Comparison of ENCODE assay signal across 24 cellular contexts in the genomic region with DNA sequence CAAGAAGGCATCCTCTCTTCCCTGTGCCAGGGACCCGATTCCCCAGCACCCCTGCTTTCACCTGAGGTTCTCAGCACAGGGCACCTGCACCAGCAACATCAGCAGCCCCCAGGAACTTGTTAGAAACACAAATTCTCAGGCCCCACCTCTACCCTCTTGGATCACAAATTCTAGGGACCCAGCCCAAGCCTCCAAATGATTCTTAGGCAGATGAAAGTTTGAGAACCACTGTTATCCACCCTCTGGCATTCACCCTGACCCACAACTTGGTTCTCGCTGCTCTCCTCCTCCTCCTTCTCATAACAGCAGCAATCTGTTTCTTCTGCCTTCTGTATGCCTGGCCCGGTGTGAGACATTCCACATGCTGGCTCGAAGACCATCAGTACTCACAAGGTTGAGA.
"Had no signal": no experiment of that assay in that cellular context is flagged by ENCODE, and none has a peak within 500 bp of the region (broad histone marks: within the 10 kb centered on the region; RNA-seq: fewer than 3 reads in every experiment).

No MANE protein-coding gene starts in this region.

- H3K4me1 ChIP-seq: right atrium auricular region, right lobe of liver, tibial nerve, upper lobe of left lung had no signal

- H3K36me3 ChIP-seq: heart right ventricle, left ventricle myocardium inferior, ovary, right atrium auricular region, right lobe of liver, spleen, upper lobe of left lung had no signal

- H3K9me3 ChIP-seq: heart right ventricle, left ventricle myocardium inferior, mucosa of descending colon, ovary, right atrium auricular region, right lobe of liver, spleen, tibial nerve, upper lobe of left lung had no signal

- H3K27ac Mint-ChIP-seq: memory B cell; progenitor cell of endocrine pancreas; stimulated activated memory B cell treated with anti-CD40 and anti-IgM and Interleukin-4, amounts not matched to agents 10 μg/mL and 1 μg/mL and 100 μg/mL, for 72 hours; stimulated activated naive CD8-positive, alpha-beta T cell treated with anti-CD3 and anti-CD28 coated beads, Interleukin-15, amount 100 ng/mL, for 72 hours had no signal

- H3K4me3 Mint-ChIP-seq: memory B cell; naive thymus-derived CD4-positive, alpha-beta T cell; natural killer cell treated with Interleukin-12 subunit alpha and Interleukin-12 subunit beta and Interleukin-15 and Interleukin-18, amount 100 ng/mL, for 72 hours; neural crest cell; stimulated activated memory B cell treated with anti-CD40 and anti-IgM and Interleukin-4, amounts not matched to agents 10 μg/mL and 1 μg/mL and 100 μg/mL, for 72 hours; stimulated activated naive CD8-positive, alpha-beta T cell treated with anti-CD3 and anti-CD28 coated beads, Interleukin-15, amount 100 ng/mL, for 72 hours had no signal

- H3K36me3 Mint-ChIP-seq: memory B cell; natural killer cell treated with Interleukin-12 subunit alpha and Interleukin-12 subunit beta and Interleukin-15 and Interleukin-18, amount 100 ng/mL, for 72 hours; stimulated activated memory B cell treated with anti-CD40 and anti-IgM and Interleukin-4, amounts not matched to agents 10 μg/mL and 1 μg/mL and 100 μg/mL, for 72 hours had no signal

- H3K79me2 ChIP-seq: hepatocyte had no signal

- H3K27ac ChIP-seq: heart right ventricle, hepatocyte, left ventricle myocardium inferior, ovary, right atrium auricular region, right lobe of liver, skin epidermis, spleen, tibial nerve, upper lobe of left lung had no signal

- H3K9me3 Mint-ChIP-seq: memory B cell; naive thymus-derived CD4-positive, alpha-beta T cell; neural crest cell; stimulated activated memory B cell treated with anti-CD40 and anti-IgM and Interleukin-4, amounts not matched to agents 10 μg/mL and 1 μg/mL and 100 μg/mL, for 72 hours; stimulated activated naive CD8-positive, alpha-beta T cell treated with anti-CD3 and anti-CD28 coated beads, Interleukin-15, amount 100 ng/mL, for 72 hours had no signal

- H3K4me3 ChIP-seq: heart right ventricle, hepatocyte, left ventricle myocardium inferior, mucosa of descending colon, ovary, right atrium auricular region, right lobe of liver, skin epidermis, spleen, tibial nerve, upper lobe of left lung had no signal

- H3K4me1 Mint-ChIP-seq: neural crest cell; stimulated activated memory B cell treated with anti-CD40 and anti-IgM and Interleukin-4, amounts not matched to agents 10 μg/mL and 1 μg/mL and 100 μg/mL, for 72 hours had no signal

- H3K27me3 Mint-ChIP-seq: naive thymus-derived CD4-positive, alpha-beta T cell; natural killer cell treated with Interleukin-12 subunit alpha and Interleukin-12 subunit beta and Interleukin-15 and Interleukin-18, amount 100 ng/mL, for 72 hours; stimulated activated memory B cell treated with anti-CD40 and anti-IgM and Interleukin-4, amounts not matched to agents 10 μg/mL and 1 μg/mL and 100 μg/mL, for 72 hours; stimulated activated naive CD8-positive, alpha-beta T cell treated with anti-CD3 and anti-CD28 coated beads, Interleukin-15, amount 100 ng/mL, for 72 hours had no signal

- DNase-seq: heart right ventricle; islet precursor cell; left ventricle myocardium inferior; midbrain; mucosa of descending colon; naive thymus-derived CD4-positive, alpha-beta T cell; nucleus accumbens; ovary; right lobe of liver; spleen; stimulated activated CD4-positive, alpha-beta T cell treated with anti-CD3 and anti-CD28 coated beads, Interleukin-4, amount 100 ng/mL, for 24 hours; stimulated activated naive CD4-positive, alpha-beta T cell treated with Interleukin-2 at 50 U/mL for 16 hours; stimulated activated naive CD8-positive, alpha-beta T cell treated with anti-CD3 and anti-CD28 coated beads, Interleukin-15, amount 100 ng/mL, for 72 hours; substantia nigra; upper lobe of left lung had no signal

- H2AFZ ChIP-seq: hepatocyte had no signal

- H3K27me3 ChIP-seq: heart right ventricle, hepatocyte, ovary, right atrium auricular region, right lobe of liver, spleen, tibial nerve, upper lobe of left lung had no signal

- ATAC-seq: heart right ventricle; mucosa of descending colon; naive thymus-derived CD4-positive, alpha-beta T cell; natural killer cell treated with Interleukin-12 subunit alpha and Interleukin-12 subunit beta and Interleukin-15 and Interleukin-18, amount 100 ng/mL, for 72 hours; right lobe of liver; stimulated activated memory B cell treated with anti-CD40 and anti-IgM and Interleukin-4, amounts not matched to agents 10 μg/mL and 1 μg/mL and 100 μg/mL, for 72 hours; stimulated activated naive CD8-positive, alpha-beta T cell treated with anti-CD3 and anti-CD28 coated beads, Interleukin-15, amount 100 ng/mL, for 72 hours had no signal

- H3K4me2 ChIP-seq: hepatocyte had no signal
